1 cellular context compared by ENCODE assay signal in the genomic region with DNA sequence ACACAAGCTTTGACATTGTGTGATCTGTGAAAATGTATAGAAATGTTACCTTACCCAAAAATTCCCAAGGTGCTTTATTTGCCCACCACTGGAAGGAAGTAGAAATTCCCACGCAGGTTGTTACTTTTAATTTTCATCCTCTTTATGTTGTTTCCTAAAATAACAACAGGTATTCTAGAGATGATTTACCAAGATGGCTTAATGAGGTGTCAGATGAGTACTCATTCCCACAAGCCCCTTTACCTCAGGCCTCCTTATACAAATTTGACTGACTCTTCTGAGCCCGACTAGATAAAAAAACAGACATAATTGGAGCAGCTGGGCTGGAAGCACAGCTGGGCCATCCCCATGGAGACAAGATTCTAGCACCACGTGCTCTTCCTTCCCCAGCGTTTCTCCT.
TF ChIP-seq lines count a peak whose summit lies in the region.

No MANE protein-coding gene starts in this region.

TF ChIP-seq in GM12878, 131 proteins besides CTCF, POLR2A, EP300 and RAD21 (continued from another document):
- TF ChIP-seq IRF4 (IDR thresholded peaks at IDR 0.05; ENCODE audit: low read depth, low read length) = peak; percentile 57; the same call in 1 of the 2 replicates
- TF ChIP-seq, protein P1, sequence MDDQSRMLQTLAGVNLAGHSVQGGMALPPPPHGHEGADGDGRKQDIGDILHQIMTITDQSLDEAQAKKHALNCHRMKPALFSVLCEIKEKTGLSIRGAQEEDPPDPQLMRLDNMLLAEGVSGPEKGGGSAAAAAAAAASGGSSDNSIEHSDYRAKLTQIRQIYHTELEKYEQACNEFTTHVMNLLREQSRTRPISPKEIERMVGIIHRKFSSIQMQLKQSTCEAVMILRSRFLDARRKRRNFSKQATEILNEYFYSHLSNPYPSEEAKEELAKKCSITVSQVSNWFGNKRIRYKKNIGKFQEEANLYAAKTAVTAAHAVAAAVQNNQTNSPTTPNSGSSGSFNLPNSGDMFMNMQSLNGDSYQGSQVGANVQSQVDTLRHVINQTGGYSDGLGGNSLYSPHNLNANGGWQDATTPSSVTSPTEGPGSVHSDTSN (IDR thresholded peaks at IDR 0.05; ENCODE audit: insufficient replicate concordance, low read depth, low read length) = no peak
- no peak for TF ChIP-seq ZNF207 (IDR thresholded peaks at IDR 0.05; ENCODE audit: borderline replicate concordance)
- TF ChIP-seq YY1 (IDR thresholded peaks at IDR 0.05; ENCODE audit: low read depth, low read length) = no peak
- TF ChIP-seq BACH1 (IDR thresholded peaks at IDR 0.05; ENCODE audit: borderline replicate concordance) = peak; percentile 34; the same call in 1 of the 2 replicates
- TF ChIP-seq STAT1 (conservative IDR thresholded peaks at IDR 0.05) = no peak
- no peak for TF ChIP-seq ZNF217 (IDR thresholded peaks at IDR 0.05)
- peak; percentile 78 for TF ChIP-seq JUNB (IDR thresholded peaks at IDR 0.05)
- no peak for TF ChIP-seq SMAD5 (IDR thresholded peaks at IDR 0.05; ENCODE audit: low read depth)
- TF ChIP-seq DPF2 (IDR thresholded peaks at IDR 0.05) = no peak
